In genomic region chr7:130904031-130904757, GRCh38 we compare ENCODE assay signal across 8 cellular contexts.
DNase-seq lines count a peak whose midpoint lies in the region; ATAC-seq and TF ChIP-seq lines count a peak whose summit lies in the region.

No MANE protein-coding gene starts in this region.

- H3K36me3 ChIP-seq in SJCRH30 (no peaks in the 10 kb centered on the region; the same call in 1 of the 2 replicates), prostate gland (no peaks in the 10 kb centered on the region)

- no peak for TF ChIP-seq CTCF in prostate gland (IDR thresholded peaks at IDR 0.05)

- ATAC-seq in esophagus mucosa (peak; percentile 92), HG02759 (IDR thresholded peaks at IDR 0.05; ENCODE audit: unreplicated experiment) (no peak), GM18867 (IDR thresholded peaks at IDR 0.05; ENCODE audit: unreplicated experiment) (no peak), GM21723 (IDR thresholded peaks at IDR 0.05; ENCODE audit: unreplicated experiment) (no peak)

- intact Hi-C loops in prostate gland (cut with DNase I) = no loop called here

- TF ChIP-seq POLR2A in prostate gland (IDR thresholded peaks at IDR 0.05) = no peak

- peak; percentile 96 for DNase-seq in EL
- DNase-seq in SJCRH30 = no peak
- DNase-seq in prostate gland (ENCODE audit: low spot score) = no peak
- DNase-seq in NCI-H2029 treated with DMSO at 0.1 percent for 48 hours (lab: John Stamatoyannopoulos, UW) = no peak

- 11% methylated on average over 9 of the region's 9 CpGs for whole genome bisulfite sequencing in prostate gland

- H3K27ac ChIP-seq in SJCRH30 = 0 out of 2 replicates have a peak overlapping the region, but pooled peaks have one; percentile 0
- peak overlapping the region; percentile 53 to 61 for H3K27ac ChIP-seq in prostate gland

- H3K9me3 ChIP-seq in SJCRH30 (replicated peaks) (no peaks in the 10 kb centered on the region), prostate gland (no peaks in the 10 kb centered on the region)

- H3K27me3 ChIP-seq in SJCRH30 = no peaks in the 10 kb centered on the region
- no peaks in the 10 kb centered on the region for H3K27me3 ChIP-seq in prostate gland (replicated peaks; ENCODE audit: insufficient read depth)

- H3K4me3 ChIP-seq in SJCRH30 (no peak overlapping the region), prostate gland (no peak overlapping the region)

- peaks cover 10% of the 10 kb centered on the region for H3K4me1 ChIP-seq in SJCRH30
- peaks cover 17% of the 10 kb centered on the region for H3K4me1 ChIP-seq in prostate gland (replicated peaks)
